8 cellular contexts compared by ENCODE assay signal in the genomic region with DNA sequence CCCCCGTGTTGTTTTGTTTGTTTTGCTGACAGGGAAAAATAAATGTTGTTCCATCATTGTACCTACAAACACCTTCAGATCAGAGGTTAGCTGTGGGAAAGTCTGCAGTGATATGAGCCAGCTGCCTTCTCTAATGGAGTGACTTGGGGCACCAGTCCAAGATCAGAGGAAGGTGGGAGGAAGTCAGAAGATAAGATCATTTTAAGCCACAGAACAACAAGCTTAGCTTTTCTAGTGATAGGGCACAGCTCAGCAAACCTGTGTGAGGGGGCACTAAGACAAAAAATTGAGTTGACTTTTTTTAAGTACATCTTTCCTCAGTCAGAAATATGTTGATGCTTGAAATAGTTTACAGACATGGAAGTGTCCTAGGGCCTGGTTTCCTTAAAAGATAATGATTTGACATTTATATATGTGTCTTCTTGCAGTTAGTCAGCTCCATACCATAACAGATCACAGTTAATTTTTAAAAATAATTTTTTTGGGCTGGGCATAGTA.
DNase-seq lines count a peak whose midpoint lies in the region; ATAC-seq, FAIRE-seq and TF ChIP-seq lines count a peak whose summit lies in the region.

No MANE protein-coding gene starts in this region.

- H3F3A ChIP-seq in smooth muscle cell (ENCODE audit: low read depth) = no peaks in the 10 kb centered on the region

- H3K4me1 ChIP-seq in GM12878 (ENCODE audit: control insufficient read depth, insufficient read depth, low read length) (peaks cover 29% of the 10 kb centered on the region), aorta (ENCODE audit: control insufficient read depth in 1 of 2, insufficient read depth in 2 of 2, low read length in 2 of 2) (no peaks in the 10 kb centered on the region), smooth muscle cell (ENCODE audit: low read depth) (peaks cover 4% of the 10 kb centered on the region)

- TF ChIP-seq RAD21 in GM12878 (IDR thresholded peaks at IDR 0.05; ENCODE audit: insufficient read depth, low read depth, low read length) = peak; percentile 18; the same call in 1 of the 2 replicates

- CTCF ChIA-PET in GM12878 (lab: Yijun Ruan, JAX) = interaction anchor here (0.7 to 6.0 kb wide), 9 partner anchors 10 to 434 kb away, joined by 3 to 37 read pairs (median 4); no protein-coding TSS in a partner anchor

- peak overlapping the region; percentile 82 for H3K4me2 ChIP-seq in GM12878 (ENCODE audit: control insufficient read depth, insufficient read depth)
- no peak overlapping the region for H3K4me2 ChIP-seq in smooth muscle cell

- RAD21 ChIA-PET in GM12878 (lab: Charles Lee; ENCODE audit: unreplicated experiment) = interaction anchor here (0.6 to 6.6 kb wide), 23 partner anchors 10 to 515 kb away, joined by 3 to 53 read pairs (median 3); no protein-coding TSS in a partner anchor

- H3K9ac ChIP-seq in GM12878 (ENCODE audit: control insufficient read depth, insufficient read depth, low read length) (peak overlapping the region; percentile 75), smooth muscle cell (ENCODE audit: low read depth) (no peak overlapping the region)

- in situ Hi-C loops in GM12878 (cut with MboI) = no loop called here

- peaks cover 0 to 5% (median 0%) of the 10 kb centered on the region in 3 donors for H3K36me3 Mint-ChIP-seq in naive thymus-derived CD8-positive, alpha-beta T cell

- peaks cover 28 to 73% (median 65%) of the 10 kb centered on the region in 4 donors for H3K4me1 Mint-ChIP-seq in naive thymus-derived CD8-positive, alpha-beta T cell

- no TSS peak for BruUV-seq in GM12878 (replicated peaks; lab: Mats Ljungman, UMichigan)

- WGBS in GM12878 (ENCODE audit: insufficient coverage, insufficient replicate concordance, low lambda C conversion rate, missing lambda C conversion rate) = 4% methylated on average over 1 of the region's 1 CpG
- WGBS in aorta, 2 donors = 4 to 7% methylated on average over 1 of the region's 1 CpG
- WGBS in smooth muscle cell (ENCODE audit: low lambda C conversion rate) = 59% methylated on average over 1 of the region's 1 CpG

- intact Hi-C loops in GM12878 (cut with micrococcal nuclease; ENCODE audit: unreplicated experiment) = loop anchor here (5.0 to 10.0 kb wide), 5 partner anchors 91 to 519 kb away; a partner anchor contains a TSS
- intact Hi-C loops in aorta (cut with DNase I) = no loop called here

- H3K27me3 Mint-ChIP-seq in naive thymus-derived CD8-positive, alpha-beta T cell = no peaks in the 10 kb centered on the region

- peak overlapping the region; percentile 94 to 100 (median 96) for H3K27ac Mint-ChIP-seq in naive thymus-derived CD8-positive, alpha-beta T cell

- H3K27me3 ChIP-seq in GM12878 (replicated peaks in 1 of 2; ENCODE audit: control insufficient read depth in 2 of 2, insufficient read depth in 2 of 2, low read length in 1 of 2) (no peaks in the 10 kb centered on the region), aorta (ENCODE audit: control insufficient read depth in 1 of 2, insufficient read depth in 2 of 2, low read length in 1 of 2) (no peaks in the 10 kb centered on the region), smooth muscle cell (ENCODE audit: low read depth) (no peaks in the 10 kb centered on the region)

- FAIRE-seq in GM12878 (lab: Jason Lieb, UNC) = peak; percentile 73

- H3K27ac ChIP-seq in GM12878 (ENCODE audit: control insufficient read depth, insufficient read depth) = peak overlapping the region; percentile 98
- H3K27ac ChIP-seq in aorta (ENCODE audit: low read depth in 1 of 2, low read length in 2 of 2) = no peak overlapping the region
- H3K27ac ChIP-seq in smooth muscle cell (ENCODE audit: low read depth) = no peak overlapping the region

- H3K9me3 Mint-ChIP-seq in naive thymus-derived CD8-positive, alpha-beta T cell = peaks cover 0 to 5% (median 4%) of the 10 kb centered on the region in 9 donors

- no peak for TF ChIP-seq EP300 in GM12878 (IDR thresholded peaks at IDR 0.05; ENCODE audit: borderline replicate concordance in 1 of 2, control insufficient read depth in 1 of 2, low read depth in 2 of 2, low read length in 2 of 2)

- H3K9me3 ChIP-seq in GM12878 (replicated peaks; ENCODE audit: control insufficient read depth, insufficient read depth, low read length) = peaks cover 2% of the 10 kb centered on the region; the same call in 2 of the 3 replicates
- no peaks in the 10 kb centered on the region for H3K9me3 ChIP-seq in aorta (ENCODE audit: control insufficient read depth, low read length)
- no peaks in the 10 kb centered on the region for H3K9me3 ChIP-seq in smooth muscle cell (replicated peaks; ENCODE audit: low read depth)

- H3K4me3 Mint-ChIP-seq in naive thymus-derived CD8-positive, alpha-beta T cell = peak overlapping the region; percentile 73 to 90 (median 80)

- H3K4me3 ChIP-seq in GM12878 (peak overlapping the region; percentile 66), aorta (ENCODE audit: low read length in 2 of 2) (no peak overlapping the region), smooth muscle cell (no peak overlapping the region)

- H4K20me1 ChIP-seq in GM12878 (ENCODE audit: control insufficient read depth, insufficient read depth) (no peaks in the 10 kb centered on the region), smooth muscle cell (ENCODE audit: low read depth) (no peaks in the 10 kb centered on the region)

- DNase-seq in AG08396 (ENCODE audit: low spot score) (peak; percentile 3), RPMI8226 (peak; percentile 55), GM12878 (ENCODE audit: low read depth, low spot score) (peak; percentile 73), aorta (no peak), smooth muscle cell (lab: John Stamatoyannopoulos, UW; ENCODE audit: unreplicated experiment) (no peak), SW480 (ENCODE audit: low spot score) (no peak)
- DNase-seq in naive thymus-derived CD8-positive, alpha-beta T cell = peak; percentile 17 to 84 (median 64)

- H3K36me3 ChIP-seq in GM12878 (ENCODE audit: control insufficient read depth in 2 of 2, insufficient read depth in 2 of 2, low read length in 1 of 2) (no peaks in the 10 kb centered on the region), aorta (ENCODE audit: control insufficient read depth in 1 of 2, insufficient read depth in 2 of 2, low read length in 1 of 2) (no peaks in the 10 kb centered on the region), smooth muscle cell (ENCODE audit: low read depth) (no peaks in the 10 kb centered on the region)

- H3K79me2 ChIP-seq in GM12878 (ENCODE audit: control insufficient read depth, insufficient read depth, low read length) (no peaks in the 10 kb centered on the region; the same call in 1 of the 2 replicates), smooth muscle cell (ENCODE audit: low read depth) (no peaks in the 10 kb centered on the region)

- TF ChIP-seq POLR2A in GM12878 (IDR thresholded peaks at IDR 0.05; ENCODE audit: low read depth, low read length) = no peak

- SMC1A ChIA-PET in GM12878 (lab: Charles Lee; ENCODE audit: uncharacterized antibody, unreplicated experiment) = interaction anchor here (0.6 to 6.9 kb wide), 27 partner anchors 9 to 434 kb away, joined by 3 to 114 read pairs (median 4); no protein-coding TSS in a partner anchor

- ATAC-seq in GM19463 (IDR thresholded peaks at IDR 0.05; ENCODE audit: unreplicated experiment) (peak; percentile 17), GM12878 (peak; percentile 62), aorta (ENCODE audit: low FRiP score) (peak; percentile 45)
- peak; percentile 66 to 71 for ATAC-seq in naive thymus-derived CD8-positive, alpha-beta T cell

- H2AFZ ChIP-seq in GM12878 (ENCODE audit: control insufficient read depth, low read depth, low read length) (peak overlapping the region; percentile 54), smooth muscle cell (ENCODE audit: low read depth) (no peak overlapping the region)

- TF ChIP-seq CTCF in GM12878 (IDR thresholded peaks at IDR 0.05 in 2 of 3, conservative IDR thresholded peaks at IDR 0.05 in 1 of 3; ENCODE audit: control insufficient read depth in 2 of 3, extremely low read depth in 1 of 3, insufficient read depth in 1 of 3, low read depth in 3 of 3, low read length in 3 of 3) (no peak), smooth muscle cell (IDR thresholded peaks at IDR 0.05; ENCODE audit: borderline replicate concordance, insufficient read depth, poor library complexity, severe bottlenecking) (no peak)

- POLR2A ChIA-PET in GM12878 (lab: Charles Lee) = interaction anchor here (0.6 to 2.4 kb wide), 9 partner anchors 12 to 313 kb away, joined by 3 to 24 read pairs (median 4); no protein-coding TSS in a partner anchor
- POLR2A ChIA-PET in naive thymus-derived CD8-positive, alpha-beta T cell (lab: Charles Lee) = interaction anchor here (0.9 to 2.3 kb wide), 3 partner anchors 9 to 342 kb away, joined by 3 to 17 read pairs (median 5); partner anchors contain the start of gene KAT6B

TF ChIP-seq in GM12878, 131 proteins besides CTCF, POLR2A, EP300 and RAD21 (continues in another document):
- TF ChIP-seq E2F4 (IDR thresholded peaks at IDR 0.05; ENCODE audit: low read depth, low read length) (no peak), SREBF1 (IDR thresholded peaks at IDR 0.05; ENCODE audit: low read length) (no peak), TCF12 (IDR thresholded peaks at IDR 0.05; ENCODE audit: low read depth, low read length) (peak; percentile 76), BACH1 (IDR thresholded peaks at IDR 0.05; ENCODE audit: borderline replicate concordance) (no peak)

Comparison
In these comparisons a context has a peak if more than half of its experiments do, and no peak if none do; other contexts are left out.
1. DNase-seq: peak in AG08396 (single experiment), RPMI8226 (single experiment), GM12878 (single experiment) and naive thymus-derived CD8-positive, alpha-beta T cell (10 of 10); none in aorta (0 of 2), smooth muscle cell (single experiment) and SW480 (single experiment).
2. ATAC-seq: peak in every context shown above with its lines; median percentile 68 in naive thymus-derived CD8-positive, alpha-beta T cell; 62 in GM12878; 45 in aorta; 17 in GM19463.